In genomic region chr6:41781302-41781711, GRCh38 we compare ENCODE assay signal across 8 cellular contexts. TPM values are rescaled to one million over a fixed set of nuclear protein-coding genes. Genes with fewer than 3 reads are reported as not detected.
DNase-seq lines count a peak whose midpoint lies in the region; ATAC-seq and TF ChIP-seq lines count a peak whose summit lies in the region.

No MANE protein-coding gene starts in this region.

- H3K27ac Mint-ChIP-seq in IgD-negative memory B cell, result peak overlapping the region in 1 of 3 donors; percentile 51
- no peak overlapping the region for H3K27ac Mint-ChIP-seq in activated naive CD8-positive, alpha-beta T cell

- H3F3A ChIP-seq in smooth muscle cell (ENCODE audit: low read depth), result no peaks in the 10 kb centered on the region

- H3K9ac ChIP-seq in smooth muscle cell (ENCODE audit: low read depth), result no peak overlapping the region

- H3K27me3 ChIP-seq in smooth muscle cell (ENCODE audit: low read depth), result no peaks in the 10 kb centered on the region

- no peaks in the 10 kb centered on the region for H3K27me3 Mint-ChIP-seq in IgD-negative memory B cell
- no peaks in the 10 kb centered on the region for H3K27me3 Mint-ChIP-seq in activated naive CD8-positive, alpha-beta T cell

- H3K9me3 ChIP-seq in smooth muscle cell (replicated peaks; ENCODE audit: low read depth), result no peaks in the 10 kb centered on the region

- no peaks in the 10 kb centered on the region for H3K79me2 ChIP-seq in smooth muscle cell (ENCODE audit: low read depth)

- TF ChIP-seq CTCF in smooth muscle cell (IDR thresholded peaks at IDR 0.05; ENCODE audit: borderline replicate concordance, insufficient read depth, poor library complexity, severe bottlenecking), result no peak

- DNase-seq in smooth muscle cell (lab: John Stamatoyannopoulos, UW; ENCODE audit: unreplicated experiment), result no peak
- DNase-seq in activated CD4-positive, alpha-beta T cell treated with anti-CD3 and anti-CD28 coated beads for 4 hours, result no peak

- peaks cover 14 to 20% (median 16%) of the 10 kb centered on the region in 3 donors for H3K4me1 Mint-ChIP-seq in IgD-negative memory B cell
- H3K4me1 Mint-ChIP-seq in activated naive CD8-positive, alpha-beta T cell (ENCODE audit: low read depth), result peaks cover 15% of the 10 kb centered on the region

- H3K27ac ChIP-seq in smooth muscle cell (ENCODE audit: low read depth), result no peak overlapping the region

- H4K20me1 ChIP-seq in smooth muscle cell (ENCODE audit: low read depth), result no peaks in the 10 kb centered on the region

- H3K4me3 Mint-ChIP-seq in IgD-negative memory B cell, result peak overlapping the region; percentile 61 to 96 (median 86)
- peak overlapping the region; percentile 73 for H3K4me3 Mint-ChIP-seq in activated naive CD8-positive, alpha-beta T cell

- WGBS in smooth muscle cell (ENCODE audit: low lambda C conversion rate), result 61% methylated on average over 3 of the region's 3 CpGs

- H3K4me1 ChIP-seq in smooth muscle cell (ENCODE audit: low read depth), result peaks cover 21% of the 10 kb centered on the region

- H3K4me3 ChIP-seq in iPS-11a (ENCODE audit: low read depth, low read length) (peak overlapping the region; percentile 57), smooth muscle cell (peak overlapping the region; percentile 55)

- ATAC-seq in HG03342 (IDR thresholded peaks at IDR 0.05; ENCODE audit: unreplicated experiment) (no peak), HG03460 (IDR thresholded peaks at IDR 0.05; ENCODE audit: unreplicated experiment) (no peak), GM21825 (IDR thresholded peaks at IDR 0.05; ENCODE audit: unreplicated experiment) (no peak)

- no peaks in the 10 kb centered on the region for H3K9me3 Mint-ChIP-seq in IgD-negative memory B cell
- H3K9me3 Mint-ChIP-seq in activated naive CD8-positive, alpha-beta T cell (ENCODE audit: low read depth), result no peaks in the 10 kb centered on the region

- peak overlapping the region; percentile 88 for H3K4me2 ChIP-seq in smooth muscle cell

- no peaks in the 10 kb centered on the region for H3K36me3 ChIP-seq in smooth muscle cell (ENCODE audit: low read depth)

- peak overlapping the region; percentile 45 for H2AFZ ChIP-seq in smooth muscle cell (ENCODE audit: low read depth)

- no peaks in the 10 kb centered on the region for H3K36me3 Mint-ChIP-seq in IgD-negative memory B cell
- H3K36me3 Mint-ChIP-seq in activated naive CD8-positive, alpha-beta T cell, result no peaks in the 10 kb centered on the region

RNA-seq across cellular contexts. Expression of gene PRICKLE4, which starts 0.7 kb away (rescaled TPM):
- not detected for polyA plus RNA-seq in IgD-negative memory B cell
- total RNA-seq in smooth muscle cell, result 2.0 TPM in 1 of 2 replicates, not detected in the other
- 1.1 TPM in 1 of 2 replicates, not detected in the other for polyA plus RNA-seq in smooth muscle cell

RNA-seq across cellular contexts. Expression of gene FRS3, which starts 1.6 kb away (rescaled TPM):
- polyA plus RNA-seq in IgD-negative memory B cell (2.9 TPM), smooth muscle cell (4.8 and 6.4 TPM in 2 replicates)
- total RNA-seq in smooth muscle cell, result 3.1 and 5.6 TPM in 2 replicates

RNA-seq across cellular contexts. Expression of gene TOMM6, which starts 6.2 kb away (rescaled TPM):
- polyA plus RNA-seq in IgD-negative memory B cell, result 387 TPM
- 194 and 253 TPM in 2 replicates for total RNA-seq in smooth muscle cell
- polyA plus RNA-seq in smooth muscle cell, result 233 and 235 TPM in 2 replicates

RNA-seq across cellular contexts. Expression of gene PGC, which starts 34.1 kb away (rescaled TPM):
- polyA plus RNA-seq in IgD-negative memory B cell, result not detected
- total RNA-seq in smooth muscle cell, result not detected in 2 replicates
- not detected in 2 replicates for polyA plus RNA-seq in smooth muscle cell

RNA-seq across cellular contexts. Expression of gene TFEB, which starts 45.9 kb away (rescaled TPM):
- 196 TPM for polyA plus RNA-seq in IgD-negative memory B cell
- 3.3 and 15.7 TPM in 2 replicates for total RNA-seq in smooth muscle cell
- 15.3 and 18.2 TPM in 2 replicates for polyA plus RNA-seq in smooth muscle cell
